1 cellular context compared by ENCODE assay signal in the genomic region with DNA sequence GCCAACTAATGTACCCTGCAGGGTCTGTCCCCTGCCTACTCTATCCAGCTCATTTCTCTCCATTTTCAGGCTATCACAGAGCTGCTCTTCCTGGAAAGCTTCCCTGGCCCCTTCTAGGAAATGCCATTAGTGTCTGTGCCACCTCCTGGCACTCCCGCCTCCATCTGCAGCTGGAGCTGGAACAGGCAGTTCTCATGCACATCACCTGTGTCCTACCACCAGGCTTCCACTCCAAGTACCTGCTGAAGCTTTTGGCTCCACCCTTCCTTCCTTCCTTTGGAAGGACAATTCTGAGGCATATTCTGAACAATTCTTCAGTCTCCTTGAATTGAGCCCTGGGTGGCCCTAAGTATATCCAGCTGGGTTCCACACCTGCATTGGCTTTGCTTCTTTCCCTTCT.
TF ChIP-seq lines count a peak whose summit lies in the region.

No MANE protein-coding gene starts in this region.

TF ChIP-seq in HEK293, 187 proteins besides CTCF, POLR2A, EP300 and RAD21 (continued from another document):
- TF ChIP-seq, protein P1, sequence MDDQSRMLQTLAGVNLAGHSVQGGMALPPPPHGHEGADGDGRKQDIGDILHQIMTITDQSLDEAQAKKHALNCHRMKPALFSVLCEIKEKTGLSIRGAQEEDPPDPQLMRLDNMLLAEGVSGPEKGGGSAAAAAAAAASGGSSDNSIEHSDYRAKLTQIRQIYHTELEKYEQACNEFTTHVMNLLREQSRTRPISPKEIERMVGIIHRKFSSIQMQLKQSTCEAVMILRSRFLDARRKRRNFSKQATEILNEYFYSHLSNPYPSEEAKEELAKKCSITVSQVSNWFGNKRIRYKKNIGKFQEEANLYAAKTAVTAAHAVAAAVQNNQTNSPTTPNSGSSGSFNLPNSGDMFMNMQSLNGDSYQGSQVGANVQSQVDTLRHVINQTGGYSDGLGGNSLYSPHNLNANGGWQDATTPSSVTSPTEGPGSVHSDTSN (CRISPR knock-in tag; IDR thresholded peaks at IDR 0.05) = no peak
